In the genomic region with DNA sequence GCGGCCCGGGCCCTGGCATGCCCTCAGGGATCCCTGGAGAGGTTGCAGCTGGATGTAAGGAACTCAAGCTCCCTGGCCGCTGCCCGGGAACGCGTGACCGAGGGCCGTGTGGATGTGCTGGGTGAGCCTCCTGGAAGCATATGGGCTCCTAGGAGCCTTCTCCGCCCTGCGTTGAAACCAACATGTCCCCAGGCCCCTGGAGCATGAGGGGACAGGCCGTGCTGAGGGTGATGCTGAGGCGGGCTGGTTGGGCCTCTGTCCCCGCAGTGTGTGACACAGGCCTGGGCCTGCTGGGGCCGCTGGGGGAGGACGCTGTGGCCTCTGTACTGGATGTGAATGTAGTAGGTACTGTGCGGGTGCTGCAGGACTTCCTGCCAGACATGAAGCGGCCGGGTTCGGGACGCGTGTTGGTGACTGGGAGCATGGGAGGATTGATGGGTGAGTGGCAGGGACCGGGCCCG, we compare ENCODE assay signal across 1 cellular context.
TF ChIP-seq lines count a peak whose summit lies in the region.

No MANE protein-coding gene starts in this region.

TF ChIP-seq in K562, 482 proteins besides CTCF, POLR2A, EP300 and RAD21:
- TF ChIP-seq, protein P1, sequence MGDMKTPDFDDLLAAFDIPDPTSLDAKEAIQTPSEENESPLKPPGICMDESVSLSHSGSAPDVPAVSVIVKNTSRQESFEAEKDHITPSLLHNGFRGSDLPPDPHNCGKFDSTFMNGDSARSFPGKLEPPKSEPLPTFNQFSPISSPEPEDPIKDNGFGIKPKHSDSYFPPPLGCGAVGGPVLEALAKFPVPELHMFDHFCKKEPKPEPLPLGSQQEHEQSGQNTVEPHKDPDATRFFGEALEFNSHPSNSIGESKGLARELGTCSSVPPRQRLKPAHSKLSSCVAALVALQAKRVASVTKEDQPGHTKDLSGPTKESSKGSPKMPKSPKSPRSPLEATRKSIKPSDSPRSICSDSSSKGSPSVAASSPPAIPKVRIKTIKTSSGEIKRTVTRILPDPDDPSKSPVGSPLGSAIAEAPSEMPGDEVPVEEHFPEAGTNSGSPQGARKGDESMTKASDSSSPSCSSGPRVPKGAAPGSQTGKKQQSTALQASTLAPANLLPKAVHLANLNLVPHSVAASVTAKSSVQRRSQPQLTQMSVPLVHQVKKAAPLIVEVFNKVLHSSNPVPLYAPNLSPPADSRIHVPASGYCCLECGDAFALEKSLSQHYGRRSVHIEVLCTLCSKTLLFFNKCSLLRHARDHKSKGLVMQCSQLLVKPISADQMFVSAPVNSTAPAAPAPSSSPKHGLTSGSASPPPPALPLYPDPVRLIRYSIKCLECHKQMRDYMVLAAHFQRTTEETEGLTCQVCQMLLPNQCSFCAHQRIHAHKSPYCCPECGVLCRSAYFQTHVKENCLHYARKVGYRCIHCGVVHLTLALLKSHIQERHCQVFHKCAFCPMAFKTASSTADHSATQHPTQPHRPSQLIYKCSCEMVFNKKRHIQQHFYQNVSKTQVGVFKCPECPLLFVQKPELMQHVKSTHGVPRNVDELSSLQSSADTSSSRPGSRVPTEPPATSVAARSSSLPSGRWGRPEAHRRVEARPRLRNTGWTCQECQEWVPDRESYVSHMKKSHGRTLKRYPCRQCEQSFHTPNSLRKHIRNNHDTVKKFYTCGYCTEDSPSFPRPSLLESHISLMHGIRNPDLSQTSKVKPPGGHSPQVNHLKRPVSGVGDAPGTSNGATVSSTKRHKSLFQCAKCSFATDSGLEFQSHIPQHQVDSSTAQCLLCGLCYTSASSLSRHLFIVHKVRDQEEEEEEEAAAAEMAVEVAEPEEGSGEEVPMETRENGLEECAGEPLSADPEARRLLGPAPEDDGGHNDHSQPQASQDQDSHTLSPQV (IDR thresholded peaks at IDR 0.05): no peak
- TF ChIP-seq, protein P2, sequence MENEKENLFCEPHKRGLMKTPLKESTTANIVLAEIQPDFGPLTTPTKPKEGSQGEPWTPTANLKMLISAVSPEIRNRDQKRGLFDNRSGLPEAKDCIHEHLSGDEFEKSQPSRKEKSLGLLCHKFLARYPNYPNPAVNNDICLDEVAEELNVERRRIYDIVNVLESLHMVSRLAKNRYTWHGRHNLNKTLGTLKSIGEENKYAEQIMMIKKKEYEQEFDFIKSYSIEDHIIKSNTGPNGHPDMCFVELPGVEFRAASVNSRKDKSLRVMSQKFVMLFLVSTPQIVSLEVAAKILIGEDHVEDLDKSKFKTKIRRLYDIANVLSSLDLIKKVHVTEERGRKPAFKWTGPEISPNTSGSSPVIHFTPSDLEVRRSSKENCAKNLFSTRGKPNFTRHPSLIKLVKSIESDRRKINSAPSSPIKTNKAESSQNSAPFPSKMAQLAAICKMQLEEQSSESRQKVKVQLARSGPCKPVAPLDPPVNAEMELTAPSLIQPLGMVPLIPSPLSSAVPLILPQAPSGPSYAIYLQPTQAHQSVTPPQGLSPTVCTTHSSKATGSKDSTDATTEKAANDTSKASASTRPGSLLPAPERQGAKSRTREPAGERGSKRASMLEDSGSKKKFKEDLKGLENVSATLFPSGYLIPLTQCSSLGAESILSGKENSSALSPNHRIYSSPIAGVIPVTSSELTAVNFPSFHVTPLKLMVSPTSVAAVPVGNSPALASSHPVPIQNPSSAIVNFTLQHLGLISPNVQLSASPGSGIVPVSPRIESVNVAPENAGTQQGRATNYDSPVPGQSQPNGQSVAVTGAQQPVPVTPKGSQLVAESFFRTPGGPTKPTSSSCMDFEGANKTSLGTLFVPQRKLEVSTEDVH (IDR thresholded peaks at IDR 0.05; ENCODE audit: low read depth, partially characterized antibody): no peak
- no peak for TF ChIP-seq GATA2 (CRISPR knock-in tag; IDR thresholded peaks at IDR 0.05)
- TF ChIP-seq, protein P3, sequence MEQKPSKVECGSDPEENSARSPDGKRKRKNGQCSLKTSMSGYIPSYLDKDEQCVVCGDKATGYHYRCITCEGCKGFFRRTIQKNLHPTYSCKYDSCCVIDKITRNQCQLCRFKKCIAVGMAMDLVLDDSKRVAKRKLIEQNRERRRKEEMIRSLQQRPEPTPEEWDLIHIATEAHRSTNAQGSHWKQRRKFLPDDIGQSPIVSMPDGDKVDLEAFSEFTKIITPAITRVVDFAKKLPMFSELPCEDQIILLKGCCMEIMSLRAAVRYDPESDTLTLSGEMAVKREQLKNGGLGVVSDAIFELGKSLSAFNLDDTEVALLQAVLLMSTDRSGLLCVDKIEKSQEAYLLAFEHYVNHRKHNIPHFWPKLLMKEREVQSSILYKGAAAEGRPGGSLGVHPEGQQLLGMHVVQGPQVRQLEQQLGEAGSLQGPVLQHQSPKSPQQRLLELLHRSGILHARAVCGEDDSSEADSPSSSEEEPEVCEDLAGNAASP (IDR thresholded peaks at IDR 0.05): no peak
- TF ChIP-seq BMI1 (IDR thresholded peaks at IDR 0.05; ENCODE audit: low read length): no peak
- peak; percentile 14 for TF ChIP-seq RBM22 (IDR thresholded peaks at IDR 0.05; ENCODE audit: low read depth, low read length, poor library complexity, severe bottlenecking)
- TF ChIP-seq CBFA2T3 (IDR thresholded peaks at IDR 0.05): no peak
- no peak for TF ChIP-seq ETV1 (tag; conservative IDR thresholded peaks at IDR 0.05; ENCODE audit: low read depth)
- TF ChIP-seq ZNF551 (CRISPR knock-in tag; IDR thresholded peaks at IDR 0.05): no peak
- TF ChIP-seq SMARCC2 (IDR thresholded peaks at IDR 0.05; ENCODE audit: low read depth): no peak
- TF ChIP-seq POLR2G (IDR thresholded peaks at IDR 0.05; ENCODE audit: low read depth, low read length): peak; percentile 53
- TF ChIP-seq ZNF589 (CRISPR knock-in tag; IDR thresholded peaks at IDR 0.05; ENCODE audit: low read depth): no peak
- TF ChIP-seq ZNF24 (IDR thresholded peaks at IDR 0.05): no peak
- no peak for TF ChIP-seq ZNF224 (CRISPR knock-in tag; IDR thresholded peaks at IDR 0.05)
